1 cellular context compared by ENCODE assay signal in the genomic region with DNA sequence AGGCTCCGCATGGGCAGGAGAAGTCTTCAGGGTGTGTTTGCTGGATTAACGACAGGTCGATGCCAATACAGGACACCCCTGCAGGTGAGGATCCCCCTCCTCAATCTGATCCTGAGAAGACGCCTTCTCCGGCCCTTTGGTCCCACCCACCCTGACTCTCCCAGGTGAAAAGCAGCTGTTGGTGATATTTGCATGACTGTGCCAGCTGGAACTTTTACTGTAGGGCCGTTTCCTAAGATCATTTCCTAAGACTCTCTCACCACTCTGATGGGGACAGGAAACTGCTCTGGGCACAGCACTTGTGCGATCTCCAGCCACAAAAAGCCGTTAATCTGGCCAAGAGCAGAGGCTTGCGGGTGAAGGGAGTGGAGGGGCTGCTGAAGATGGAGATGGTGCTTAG.
TF ChIP-seq lines count a peak whose summit lies in the region.

No MANE protein-coding gene starts in this region.

TF ChIP-seq in H1, 55 proteins besides CTCF, POLR2A, EP300 and RAD21:
- TF ChIP-seq, protein P1, sequence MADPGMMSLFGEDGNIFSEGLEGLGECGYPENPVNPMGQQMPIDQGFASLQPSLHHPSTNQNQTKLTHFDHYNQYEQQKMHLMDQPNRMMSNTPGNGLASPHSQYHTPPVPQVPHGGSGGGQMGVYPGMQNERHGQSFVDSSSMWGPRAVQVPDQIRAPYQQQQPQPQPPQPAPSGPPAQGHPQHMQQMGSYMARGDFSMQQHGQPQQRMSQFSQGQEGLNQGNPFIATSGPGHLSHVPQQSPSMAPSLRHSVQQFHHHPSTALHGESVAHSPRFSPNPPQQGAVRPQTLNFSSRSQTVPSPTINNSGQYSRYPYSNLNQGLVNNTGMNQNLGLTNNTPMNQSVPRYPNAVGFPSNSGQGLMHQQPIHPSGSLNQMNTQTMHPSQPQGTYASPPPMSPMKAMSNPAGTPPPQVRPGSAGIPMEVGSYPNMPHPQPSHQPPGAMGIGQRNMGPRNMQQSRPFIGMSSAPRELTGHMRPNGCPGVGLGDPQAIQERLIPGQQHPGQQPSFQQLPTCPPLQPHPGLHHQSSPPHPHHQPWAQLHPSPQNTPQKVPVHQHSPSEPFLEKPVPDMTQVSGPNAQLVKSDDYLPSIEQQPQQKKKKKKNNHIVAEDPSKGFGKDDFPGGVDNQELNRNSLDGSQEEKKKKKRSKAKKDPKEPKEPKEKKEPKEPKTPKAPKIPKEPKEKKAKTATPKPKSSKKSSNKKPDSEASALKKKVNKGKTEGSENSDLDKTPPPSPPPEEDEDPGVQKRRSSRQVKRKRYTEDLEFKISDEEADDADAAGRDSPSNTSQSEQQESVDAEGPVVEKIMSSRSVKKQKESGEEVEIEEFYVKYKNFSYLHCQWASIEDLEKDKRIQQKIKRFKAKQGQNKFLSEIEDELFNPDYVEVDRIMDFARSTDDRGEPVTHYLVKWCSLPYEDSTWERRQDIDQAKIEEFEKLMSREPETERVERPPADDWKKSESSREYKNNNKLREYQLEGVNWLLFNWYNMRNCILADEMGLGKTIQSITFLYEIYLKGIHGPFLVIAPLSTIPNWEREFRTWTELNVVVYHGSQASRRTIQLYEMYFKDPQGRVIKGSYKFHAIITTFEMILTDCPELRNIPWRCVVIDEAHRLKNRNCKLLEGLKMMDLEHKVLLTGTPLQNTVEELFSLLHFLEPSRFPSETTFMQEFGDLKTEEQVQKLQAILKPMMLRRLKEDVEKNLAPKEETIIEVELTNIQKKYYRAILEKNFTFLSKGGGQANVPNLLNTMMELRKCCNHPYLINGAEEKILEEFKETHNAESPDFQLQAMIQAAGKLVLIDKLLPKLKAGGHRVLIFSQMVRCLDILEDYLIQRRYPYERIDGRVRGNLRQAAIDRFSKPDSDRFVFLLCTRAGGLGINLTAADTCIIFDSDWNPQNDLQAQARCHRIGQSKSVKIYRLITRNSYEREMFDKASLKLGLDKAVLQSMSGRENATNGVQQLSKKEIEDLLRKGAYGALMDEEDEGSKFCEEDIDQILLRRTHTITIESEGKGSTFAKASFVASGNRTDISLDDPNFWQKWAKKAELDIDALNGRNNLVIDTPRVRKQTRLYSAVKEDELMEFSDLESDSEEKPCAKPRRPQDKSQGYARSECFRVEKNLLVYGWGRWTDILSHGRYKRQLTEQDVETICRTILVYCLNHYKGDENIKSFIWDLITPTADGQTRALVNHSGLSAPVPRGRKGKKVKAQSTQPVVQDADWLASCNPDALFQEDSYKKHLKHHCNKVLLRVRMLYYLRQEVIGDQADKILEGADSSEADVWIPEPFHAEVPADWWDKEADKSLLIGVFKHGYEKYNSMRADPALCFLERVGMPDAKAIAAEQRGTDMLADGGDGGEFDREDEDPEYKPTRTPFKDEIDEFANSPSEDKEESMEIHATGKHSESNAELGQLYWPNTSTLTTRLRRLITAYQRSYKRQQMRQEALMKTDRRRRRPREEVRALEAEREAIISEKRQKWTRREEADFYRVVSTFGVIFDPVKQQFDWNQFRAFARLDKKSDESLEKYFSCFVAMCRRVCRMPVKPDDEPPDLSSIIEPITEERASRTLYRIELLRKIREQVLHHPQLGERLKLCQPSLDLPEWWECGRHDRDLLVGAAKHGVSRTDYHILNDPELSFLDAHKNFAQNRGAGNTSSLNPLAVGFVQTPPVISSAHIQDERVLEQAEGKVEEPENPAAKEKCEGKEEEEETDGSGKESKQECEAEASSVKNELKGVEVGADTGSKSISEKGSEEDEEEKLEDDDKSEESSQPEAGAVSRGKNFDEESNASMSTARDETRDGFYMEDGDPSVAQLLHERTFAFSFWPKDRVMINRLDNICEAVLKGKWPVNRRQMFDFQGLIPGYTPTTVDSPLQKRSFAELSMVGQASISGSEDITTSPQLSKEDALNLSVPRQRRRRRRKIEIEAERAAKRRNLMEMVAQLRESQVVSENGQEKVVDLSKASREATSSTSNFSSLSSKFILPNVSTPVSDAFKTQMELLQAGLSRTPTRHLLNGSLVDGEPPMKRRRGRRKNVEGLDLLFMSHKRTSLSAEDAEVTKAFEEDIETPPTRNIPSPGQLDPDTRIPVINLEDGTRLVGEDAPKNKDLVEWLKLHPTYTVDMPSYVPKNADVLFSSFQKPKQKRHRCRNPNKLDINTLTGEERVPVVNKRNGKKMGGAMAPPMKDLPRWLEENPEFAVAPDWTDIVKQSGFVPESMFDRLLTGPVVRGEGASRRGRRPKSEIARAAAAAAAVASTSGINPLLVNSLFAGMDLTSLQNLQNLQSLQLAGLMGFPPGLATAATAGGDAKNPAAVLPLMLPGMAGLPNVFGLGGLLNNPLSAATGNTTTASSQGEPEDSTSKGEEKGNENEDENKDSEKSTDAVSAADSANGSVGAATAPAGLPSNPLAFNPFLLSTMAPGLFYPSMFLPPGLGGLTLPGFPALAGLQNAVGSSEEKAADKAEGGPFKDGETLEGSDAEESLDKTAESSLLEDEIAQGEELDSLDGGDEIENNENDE (IDR thresholded peaks at IDR 0.05; ENCODE audit: insufficient replicate concordance, low read length) = no peak
- TF ChIP-seq NRF1 (IDR thresholded peaks at IDR 0.05; ENCODE audit: low read depth, low read length) = no peak
- no peak for TF ChIP-seq RNF2 (IDR thresholded peaks at IDR 0.05; ENCODE audit: borderline replicate concordance, low read depth, low read length, missing control alignments, poor library complexity, severe bottlenecking)
- TF ChIP-seq POLR2AphosphoS5 (IDR thresholded peaks at IDR 0.05; ENCODE audit: low read depth, low read length) = no peak
- no peak for TF ChIP-seq EGR1 (IDR thresholded peaks at IDR 0.05; ENCODE audit: borderline replicate concordance, low read depth, low read length)
- TF ChIP-seq SIN3A (conservative IDR thresholded peaks at IDR 0.05 in 1 of 2, IDR thresholded peaks at IDR 0.05 in 1 of 2; ENCODE audit: low read depth in 1 of 2, low read length in 2 of 2) = no peak
TF ChIP-seq in H1: peak in this region for 0.
